ENCODE assay signal across 8 cellular contexts in genomic region chr2:88857951-88858406, GRCh38.
DNase-seq lines count a peak whose midpoint lies in the region; ATAC-seq, FAIRE-seq and TF ChIP-seq lines count a peak whose summit lies in the region.

No MANE protein-coding gene starts in this region.

- H3K36me3 ChIP-seq in MG63 (no peaks in the 10 kb centered on the region), breast epithelium (no peaks in the 10 kb centered on the region)

- peak; percentile 19 for ATAC-seq in GM21447 (IDR thresholded peaks at IDR 0.05; ENCODE audit: unreplicated experiment)
- ATAC-seq in GM19455 (IDR thresholded peaks at IDR 0.05; ENCODE audit: unreplicated experiment): no peak
- no peak for ATAC-seq in GM19467 (IDR thresholded peaks at IDR 0.05; ENCODE audit: unreplicated experiment)

- H3K9me3 ChIP-seq in MG63: no peaks in the 10 kb centered on the region
- H3K9me3 ChIP-seq in breast epithelium: no peaks in the 10 kb centered on the region

- no peak overlapping the region for H3K4me3 ChIP-seq in MG63
- H3K4me3 ChIP-seq in breast epithelium: no peak overlapping the region

- TF ChIP-seq POLR2A in breast epithelium (IDR thresholded peaks at IDR 0.05): no peak

- in situ Hi-C loops in Caki2 (cut with HindIII; ENCODE audit: low pct_unique_long_range_greater_than_20kb, low sequenced_read_pairs): no loop called here

- H3K4me1 ChIP-seq in breast epithelium: no peaks in the 10 kb centered on the region

- no peaks in the 10 kb centered on the region; the same call in 1 of the 2 replicates for H3K27me3 ChIP-seq in MG63
- H3K27me3 ChIP-seq in breast epithelium: peaks cover 0 to 4% of the 10 kb centered on the region in 2 donors

- no peak overlapping the region for H3K27ac ChIP-seq in breast epithelium

- no peak for TF ChIP-seq CTCF in D721Med (IDR thresholded peaks at IDR 0.05; ENCODE audit: insufficient read depth, missing control alignments)
- no peak for TF ChIP-seq CTCF in breast epithelium (IDR thresholded peaks at IDR 0.05)

- DNase-seq in Caki2 (ENCODE audit: low read depth) (peak; percentile 93), MG63 (peak; percentile 22), glomerular endothelial cell (ENCODE audit: extremely low read depth, low read depth, low spot score) (peak; percentile 7), D721Med (ENCODE audit: insufficient read length, low spot score) (no peak), breast epithelium (ENCODE audit: low spot score in 2 of 2) (no peak)

- no peak for FAIRE-seq in D721Med (lab: Jason Lieb, UNC)

- intact Hi-C loops in breast epithelium (cut with DNase I; ENCODE audit: low total_unique reads): no loop called here

Comparison
In these comparisons a context has a peak if more than half of its experiments do, and no peak if none do; other contexts are left out.
1. DNase-seq: peak in Caki2 (single experiment), MG63 (single experiment) and glomerular endothelial cell (single experiment); none in D721Med (single experiment) and breast epithelium (0 of 2).